Comparison of ENCODE assay signal across 8 cellular contexts in the genomic region with DNA sequence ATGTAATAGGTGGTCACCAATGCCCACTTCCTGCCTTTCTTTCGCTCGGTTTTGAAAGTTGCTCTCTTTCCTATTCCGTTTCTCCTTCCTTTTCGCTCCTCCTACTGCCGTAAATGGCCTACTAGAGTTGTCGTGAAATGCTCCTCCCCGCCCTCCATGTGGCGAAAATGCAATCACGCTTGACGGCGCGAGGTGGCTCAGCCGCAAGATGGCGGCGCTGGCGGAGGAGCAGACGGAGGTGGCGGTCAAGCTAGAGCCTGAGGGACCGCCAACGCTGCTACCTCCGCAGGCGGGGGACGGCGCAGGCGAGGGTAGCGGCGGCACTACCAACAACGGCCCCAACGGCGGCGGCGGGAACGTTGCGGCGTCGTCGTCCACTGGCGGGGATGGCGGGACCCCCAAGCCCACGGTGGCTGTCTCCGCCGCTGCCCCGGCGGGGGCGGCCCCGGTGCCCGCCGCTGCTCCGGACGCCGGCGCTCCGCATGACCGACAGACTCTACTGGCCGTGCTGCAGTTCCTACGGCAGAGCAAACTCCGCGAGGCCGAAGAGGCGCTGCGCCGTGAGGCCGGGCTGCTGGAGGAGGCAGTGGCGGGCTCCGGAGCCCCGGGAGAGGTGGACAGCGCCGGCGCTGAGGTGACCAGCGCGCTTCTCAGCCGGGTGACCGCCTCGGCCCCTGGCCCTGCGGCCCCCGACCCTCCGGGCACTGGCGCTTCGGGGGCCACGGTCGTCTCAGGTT. TPM values are rescaled to one million over a fixed set of nuclear protein-coding genes. Genes with fewer than 3 reads are reported as not detected.
A peak's percentile ranks its signal among the peaks of the same experiment; 100 is the strongest.
DNase-seq lines count a peak whose midpoint lies in the region; ATAC-seq and TF ChIP-seq lines count a peak whose summit lies in the region.

A gene (plus strand): TSS at position 195 of the 737 bp plus-strand sequence. CDS start 14 bp downstream, at position 209.

- DNase-seq in G401 (ENCODE audit: low spot score) (peak; percentile 96), HAP-1 (ENCODE audit: low spot score in 2 of 2) (peak; percentile 95 to 98), MG63 (peak; percentile 91), SHP77 (lab: John Stamatoyannopoulos, UW) (peak; percentile 87 to 93), fibroblast of pulmonary artery (ENCODE audit: low read depth) (peak; percentile 96)
- DNase-seq in activated effector memory CD4-positive, alpha-beta T cell treated with Interleukin-2 at 50 U/mL for 16 hours, result peak; percentile 83
- DNase-seq in natural killer cell treated with Interleukin-12 subunit alpha and Interleukin-12 subunit beta and Interleukin-15 and Interleukin-18, amount 100 ng/mL, for 72 hours (ENCODE audit: low spot score), result peak; percentile 93
- peak; percentile 87 for DNase-seq in stimulated activated naive CD4-positive, alpha-beta T cell treated with Interleukin-2 at 50 U/mL for 16 hours (lab: John Stamatoyannopoulos, UW)

- in situ Hi-C loops in G401 (cut with HindIII; ENCODE audit: low sequenced_read_pairs) (no loop called here), HAP-1 (cut with MboI; ENCODE audit: low sequenced_read_pairs) (no loop called here)

- H3K4me1 Mint-ChIP-seq in natural killer cell treated with Interleukin-12 subunit alpha and Interleukin-12 subunit beta and Interleukin-15 and Interleukin-18, amount 100 ng/mL, for 72 hours (ENCODE audit: low read depth in 2 of 2), result peaks cover 9 to 12% of the 10 kb centered on the region in 2 donors

- no peak for TF ChIP-seq CTCF in fibroblast of pulmonary artery (IDR thresholded peaks at IDR 0.05; ENCODE audit: low read length, missing control alignments)

- peak within 1 kb of the TSS; percentile 91 for H3K4me3 Mint-ChIP-seq in natural killer cell treated with Interleukin-12 subunit alpha and Interleukin-12 subunit beta and Interleukin-15 and Interleukin-18, amount 100 ng/mL, for 72 hours

- H3K4me3 ChIP-seq in HAP-1, result peak within 1 kb of the TSS; percentile 88
- peak within 1 kb of the TSS; percentile 75 for H3K4me3 ChIP-seq in MG63
- peak within 1 kb of the TSS; percentile 70 for H3K4me3 ChIP-seq in fibroblast of pulmonary artery (replicated peaks; ENCODE audit: low read depth, low read length)

- H3K27ac Mint-ChIP-seq in natural killer cell treated with Interleukin-12 subunit alpha and Interleukin-12 subunit beta and Interleukin-15 and Interleukin-18, amount 100 ng/mL, for 72 hours, result peak within 1 kb of the TSS; percentile 86 to 96

- H3K36me3 Mint-ChIP-seq in natural killer cell treated with Interleukin-12 subunit alpha and Interleukin-12 subunit beta and Interleukin-15 and Interleukin-18, amount 100 ng/mL, for 72 hours, result no peaks in the 10 kb centered on the region

- no peaks in the 10 kb centered on the region for H3K9me3 ChIP-seq in HAP-1
- H3K9me3 ChIP-seq in MG63, result no peaks in the 10 kb centered on the region

- H3K4me1 ChIP-seq in HAP-1, result peaks cover 11% of the 10 kb centered on the region

- no peaks in the 10 kb centered on the region for H3K9me3 Mint-ChIP-seq in natural killer cell treated with Interleukin-12 subunit alpha and Interleukin-12 subunit beta and Interleukin-15 and Interleukin-18, amount 100 ng/mL, for 72 hours

- H3K27me3 ChIP-seq in HAP-1 (ENCODE audit: low read depth) (no peaks in the 10 kb centered on the region), MG63 (no peaks in the 10 kb centered on the region)

- no peaks in the 10 kb centered on the region for H3K27me3 Mint-ChIP-seq in natural killer cell treated with Interleukin-12 subunit alpha and Interleukin-12 subunit beta and Interleukin-15 and Interleukin-18, amount 100 ng/mL, for 72 hours

- peak; percentile 83 to 88 for ATAC-seq in natural killer cell treated with Interleukin-12 subunit alpha and Interleukin-12 subunit beta and Interleukin-15 and Interleukin-18, amount 100 ng/mL, for 72 hours

- H3K36me3 ChIP-seq in HAP-1 (replicated peaks), result 0 out of 2 replicates have a peak, but pooled peaks cover 4% of the 10 kb centered on the region
- no peaks in the 10 kb centered on the region; the same call in 1 of the 2 replicates for H3K36me3 ChIP-seq in MG63

RNA-seq across cellular contexts. Expression of the gene that starts here (rescaled TPM):
- 10.2 and 11.9 TPM in 2 replicates for total RNA-seq in G401 (2014; rRNA removed; shearing (Covaris generic))
- total RNA-seq in MG63 (2014; rRNA removed; shearing (Covaris generic); ENCODE audit: low replicate concordance), result 6.8 and 9.0 TPM in 2 replicates
- total RNA-seq in natural killer cell treated with Interleukin-12 subunit alpha and Interleukin-12 subunit beta and Interleukin-15 and Interleukin-18, amount 100 ng/mL, for 72 hours, result 10 to 100 TPM in 1 of 2 donors, 1 to 10 TPM in 1; 8.3 to 11.3 TPM

Comparison
In these comparisons a context has a peak if more than half of its experiments do, and no peak if none do; other contexts are left out.
1. Peak in every context shown above with its lines: DNase-seq, ATAC-seq and H3K4me3 ChIP-seq.